Comparison of ENCODE assay signal across 17 cellular contexts in genomic region chr5:171635028-171635427, GRCh38.
DNase-seq lines count a peak whose midpoint lies in the region; ATAC-seq, FAIRE-seq and TF ChIP-seq lines count a peak whose summit lies in the region.
"Had no signal": no experiment of that assay in that cellular context is flagged by ENCODE, and none has a peak within 500 bp of the region (broad histone marks: within the 10 kb centered on the region; RNA-seq: fewer than 3 reads in every experiment).

No MANE protein-coding gene starts in this region.

- no peak overlapping the region for H3K4me3 Mint-ChIP-seq in GM23338
- H3K4me3 Mint-ChIP-seq in activated naive CD8-positive, alpha-beta T cell treated with anti-CD3 and anti-CD28 coated beads for 36 hours, result no peak overlapping the region
- H3K4me3 Mint-ChIP-seq: CD4-positive, alpha-beta memory T cell had no signal

- H4K20me1 ChIP-seq in GM23338 (replicated peaks; ENCODE audit: insufficient read depth) (no peaks in the 10 kb centered on the region; the same call in 1 of the 2 replicates), endothelial cell of umbilical vein (replicated peaks; ENCODE audit: control insufficient read depth, extremely low read depth, insufficient read depth, low read length) (no peaks in the 10 kb centered on the region)

- H3K9me2 ChIP-seq in GM23338 (ENCODE audit: insufficient read depth), result no peaks in the 10 kb centered on the region

- no peak overlapping the region for H3K9ac ChIP-seq in endothelial cell of umbilical vein (replicated peaks; ENCODE audit: extremely low read depth, insufficient read depth, low read length)

- H3K9me3 ChIP-seq in endothelial cell of umbilical vein (replicated peaks; ENCODE audit: control insufficient read depth, insufficient read depth, low read length) (no peaks in the 10 kb centered on the region), spleen (no peaks in the 10 kb centered on the region)

- no peaks in the 10 kb centered on the region for H3K36me3 Mint-ChIP-seq in GM23338 (ENCODE audit: low read depth)
- no peaks in the 10 kb centered on the region for H3K36me3 Mint-ChIP-seq in activated naive CD8-positive, alpha-beta T cell treated with anti-CD3 and anti-CD28 coated beads for 36 hours
- H3K36me3 Mint-ChIP-seq: CD4-positive, alpha-beta memory T cell had no signal

- H3K27ac ChIP-seq in GM23338 (ENCODE audit: low read depth) (no peak overlapping the region), HL-60 (replicated peaks) (peak overlapping the region; percentile 32), endothelial cell of umbilical vein (ENCODE audit: insufficient read depth, low read depth, low read length) (no peak overlapping the region), spleen (peak overlapping the region in 6 of 8 donors; percentile 9 to 62 (median 40))

- WGBS in spleen, 5 donors, result 74 to 92% (median 80%) methylated on average over 2 of the region's 2 CpGs

- POLR2A ChIA-PET in endothelial cell of umbilical vein (lab: Charles Lee), result no interaction called here

- no peak for ATAC-seq in GM23338

- H3K4me1 ChIP-seq in GM23338 (ENCODE audit: insufficient read depth), result peaks cover 5% of the 10 kb centered on the region
- peaks cover 3% of the 10 kb centered on the region for H3K4me1 ChIP-seq in endothelial cell of umbilical vein (ENCODE audit: control insufficient read depth, extremely low read depth, insufficient read depth, low read length)
- peaks cover 0 to 52% (median 21%) of the 10 kb centered on the region in 6 donors for H3K4me1 ChIP-seq in spleen

- TF ChIP-seq POLR2A in endothelial cell of umbilical vein (IDR thresholded peaks at IDR 0.05; ENCODE audit: low read depth, low read length) (no peak), spleen (IDR thresholded peaks at IDR 0.05) (no peak)

- no peaks in the 10 kb centered on the region for H3K4me1 Mint-ChIP-seq in GM23338
- H3K4me1 Mint-ChIP-seq in activated naive CD8-positive, alpha-beta T cell treated with anti-CD3 and anti-CD28 coated beads for 36 hours, result no peaks in the 10 kb centered on the region
- H3K4me1 Mint-ChIP-seq: CD4-positive, alpha-beta memory T cell had no signal

- TF ChIP-seq CTCF in GM23338 (conservative IDR thresholded peaks at IDR 0.05; ENCODE audit: low read depth in 2 of 2), result no peak
- TF ChIP-seq CTCF in HL-60 (IDR thresholded peaks at IDR 0.05; ENCODE audit: insufficient read depth, low read length), result no peak
- no peak for TF ChIP-seq CTCF in endothelial cell of umbilical vein (IDR thresholded peaks at IDR 0.05; ENCODE audit: extremely low read depth in 1 of 2, insufficient read depth in 1 of 2, low read depth in 1 of 2, low read length in 2 of 2)
- no peak for TF ChIP-seq CTCF in spleen (IDR thresholded peaks at IDR 0.05 in 8 of 11, conservative IDR thresholded peaks at IDR 0.05 in 3 of 11)

- no peaks in the 10 kb centered on the region for H3K36me3 ChIP-seq in GM23338 (ENCODE audit: insufficient read depth)
- no peaks in the 10 kb centered on the region for H3K36me3 ChIP-seq in endothelial cell of umbilical vein (ENCODE audit: control insufficient read depth in 2 of 2, extremely low read depth in 1 of 2, insufficient read depth in 2 of 2, low read length in 2 of 2)
- H3K36me3 ChIP-seq in spleen, result no peaks in the 10 kb centered on the region

- H2AFZ ChIP-seq in GM23338 (0 out of 2 replicates have a peak overlapping the region, but pooled peaks have one; percentile 47), endothelial cell of umbilical vein (ENCODE audit: low read depth, low read length) (no peak overlapping the region)

- FAIRE-seq in endothelial cell of umbilical vein (lab: Jason Lieb, UNC), result no peak
- FAIRE-seq: GM12892, H1 had no signal

- peaks cover 17% of the 10 kb centered on the region for H3K27me3 ChIP-seq in GM23338 (ENCODE audit: insufficient read depth)
- no peaks in the 10 kb centered on the region for H3K27me3 ChIP-seq in HL-60 (ENCODE audit: insufficient read depth, poor library complexity, severe bottlenecking)
- no peaks in the 10 kb centered on the region for H3K27me3 ChIP-seq in endothelial cell of umbilical vein (ENCODE audit: control insufficient read depth in 2 of 2, insufficient read depth in 2 of 2, low read length in 2 of 2)
- H3K27me3 ChIP-seq in spleen (replicated peaks in 1 of 7), result peaks cover 0 to 12% (median 6%) of the 10 kb centered on the region in 7 donors

- H3K4me3 ChIP-seq in GM23338, result no peak overlapping the region
- no peak overlapping the region for H3K4me3 ChIP-seq in HL-60 (replicated peaks; ENCODE audit: insufficient read depth, low read length)
- H3K4me3 ChIP-seq in endothelial cell of umbilical vein (replicated peaks in 1 of 3; ENCODE audit: insufficient read depth in 1 of 3, low read depth in 1 of 3, low read length in 3 of 3), result no peak overlapping the region
- H3K4me3 ChIP-seq in spleen, result no peak overlapping the region

- no peaks in the 10 kb centered on the region for H3K9me1 ChIP-seq in endothelial cell of umbilical vein (replicated peaks; ENCODE audit: control insufficient read depth, extremely low read depth, insufficient read depth, low read length)

- no peak overlapping the region for H3K27ac Mint-ChIP-seq in GM23338
- no peak overlapping the region for H3K27ac Mint-ChIP-seq in activated naive CD8-positive, alpha-beta T cell treated with anti-CD3 and anti-CD28 coated beads for 36 hours
- H3K27ac Mint-ChIP-seq: CD4-positive, alpha-beta memory T cell had no signal

- no TSS peak for BruUV-seq in endothelial cell of umbilical vein (replicated peaks; lab: Mats Ljungman, UMichigan)

- peaks cover 23% of the 10 kb centered on the region for H3K27me3 Mint-ChIP-seq in GM23338 (ENCODE audit: insufficient read depth, low read depth, poor library complexity)
- H3K27me3 Mint-ChIP-seq in activated naive CD8-positive, alpha-beta T cell treated with anti-CD3 and anti-CD28 coated beads for 36 hours, result peaks cover 42% of the 10 kb centered on the region

- no peaks in the 10 kb centered on the region for H3K79me2 ChIP-seq in GM23338 (replicated peaks; ENCODE audit: insufficient read depth)
- no peaks in the 10 kb centered on the region for H3K79me2 ChIP-seq in endothelial cell of umbilical vein (ENCODE audit: control insufficient read depth, insufficient read depth, low read length)

- H3K4me2 ChIP-seq in GM23338 (no peak overlapping the region), endothelial cell of umbilical vein (ENCODE audit: insufficient read depth, low read length) (peak overlapping the region; percentile 22)

- CTCF ChIA-PET in endothelial cell of umbilical vein (lab: Charles Lee), result no interaction called here

- no peaks in the 10 kb centered on the region for H3K9me3 Mint-ChIP-seq in GM23338
- no peaks in the 10 kb centered on the region for H3K9me3 Mint-ChIP-seq in activated naive CD8-positive, alpha-beta T cell treated with anti-CD3 and anti-CD28 coated beads for 36 hours
- H3K9me3 Mint-ChIP-seq: CD4-positive, alpha-beta memory T cell had no signal

- DNase-seq in GM23338 (ENCODE audit: low spot score), result no peak
- no peak for DNase-seq in HL-60 (ENCODE audit: low read depth in 1 of 2, low spot score in 1 of 2)
- no peak for DNase-seq in endothelial cell of umbilical vein (ENCODE audit: low read depth, low spot score)
- DNase-seq in spleen, result no peak
- no peak for DNase-seq in HPDE6-E6E7 (ENCODE audit: extremely low spot score)
- DNase-seq in activated naive CD8-positive, alpha-beta T cell treated with anti-CD3 and anti-CD28 coated beads for 36 hours, result no peak
- DNase-seq: C1 segment of cervical spinal cord; Calu3; CD4-positive, alpha-beta memory T cell; COR-L47; DMS53; DMS79 treated with DMSO at 0.1 percent for 48 hours; GF-D8; H7; HCEC 1CT had no signal

- intact Hi-C loops in endothelial cell of umbilical vein (cut with micrococcal nuclease) (loop anchor here (10.0 kb wide), 1 partner anchor 410 kb away; no protein-coding TSS in a partner anchor), spleen (cut with DNase I; ENCODE audit: low total_unique reads) (no loop called here)

- H3F3A ChIP-seq in GM23338 (replicated peaks; ENCODE audit: low read depth), result no peaks in the 10 kb centered on the region

- dilution Hi-C loops in endothelial cell of umbilical vein (cut with MboI; ENCODE audit: extremely low pct_ligation_motif_present, low sequenced_read_pairs), result no loop called here

TF ChIP-seq in endothelial cell of umbilical vein, 7 proteins besides CTCF, POLR2A, EP300 and RAD21:
- TF ChIP-seq FOS (IDR thresholded peaks at IDR 0.05; ENCODE audit: borderline replicate concordance, insufficient read depth, low read length) (no peak), MYC (IDR thresholded peaks at IDR 0.05; ENCODE audit: low read depth, low read length) (no peak)
- TF ChIP-seq, protein P1, sequence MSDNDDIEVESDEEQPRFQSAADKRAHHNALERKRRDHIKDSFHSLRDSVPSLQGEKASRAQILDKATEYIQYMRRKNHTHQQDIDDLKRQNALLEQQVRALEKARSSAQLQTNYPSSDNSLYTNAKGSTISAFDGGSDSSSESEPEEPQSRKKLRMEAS (IDR thresholded peaks at IDR 0.05; ENCODE audit: insufficient read depth, insufficient read length), result no peak

Comparison
In these comparisons a context has a peak if more than half of its experiments do, and no peak if none do; other contexts are left out.
1. H3K27ac ChIP-seq: peak in HL-60 (single experiment) and spleen (6 of 8); none in GM23338 (single experiment) and endothelial cell of umbilical vein (single experiment).